ENCODE assay signal across 18 cellular contexts in genomic region chr16:70301121-70301520, GRCh38. TPM values are rescaled to one million over a fixed set of nuclear protein-coding genes. Genes with fewer than 3 reads are reported as not detected.
DNase-seq lines count a peak whose midpoint lies in the region; ATAC-seq and TF ChIP-seq lines count a peak whose summit lies in the region.
"Had no signal": no experiment of that assay in that cellular context is flagged by ENCODE, and none has a peak within 500 bp of the region (broad histone marks: within the 10 kb centered on the region; RNA-seq: fewer than 3 reads in every experiment).

No MANE protein-coding gene starts in this region.

- 80 to 92% methylated on average over 1 of the region's 1 CpG for WGBS in gastroesophageal sphincter (ENCODE audit: low coverage in 1 of 2), 2 donors

- peaks cover 10% of the 10 kb centered on the region for H3K9me3 Mint-ChIP-seq in activated naive CD4-positive, alpha-beta T cell treated with anti-CD3 and anti-CD28 coated beads, Interleukin-2, amount 50 U/mL, for 24 hours
- H3K9me3 Mint-ChIP-seq in WTC11, result peaks cover 8% of the 10 kb centered on the region; the same call in 1 of the 2 replicates
- peaks cover 3% of the 10 kb centered on the region for H3K9me3 Mint-ChIP-seq in glutamatergic neuron (ENCODE audit: unreplicated experiment)
- peaks cover 10% of the 10 kb centered on the region for H3K9me3 Mint-ChIP-seq in stimulated activated effector memory CD8-positive, alpha-beta T cell treated with anti-CD3 and anti-CD28 coated beads, Interleukin-12 subunit alpha, Interleukin-12 subunit beta, amount 100 ng/mL, for 72 hours

- in situ Hi-C loops in HAP-1 (cut with MboI; ENCODE audit: low sequenced_read_pairs), result no loop called here

- no peak for TF ChIP-seq POLR2A in gastroesophageal sphincter (IDR thresholded peaks at IDR 0.05)

- no peak overlapping the region for H3K27ac ChIP-seq in gastroesophageal sphincter
- H3K27ac ChIP-seq: coronary artery, upper lobe of right lung had no signal

- POLR2A ChIA-PET in WTC11 (lab: Charles Lee), result no interaction called here

- no peak for TF ChIP-seq EP300 in gastroesophageal sphincter (IDR thresholded peaks at IDR 0.05)

- peaks cover 0 to 27% (median 0%) of the 10 kb centered on the region in 3 donors for H3K4me1 ChIP-seq in gastroesophageal sphincter
- H3K4me1 ChIP-seq in HAP-1, result no peaks in the 10 kb centered on the region

- CTCF ChIA-PET in WTC11 (lab: Charles Lee), result no interaction called here

- peaks cover 14% of the 10 kb centered on the region for H3K36me3 Mint-ChIP-seq in activated naive CD4-positive, alpha-beta T cell treated with anti-CD3 and anti-CD28 coated beads, Interleukin-2, amount 50 U/mL, for 24 hours
- H3K36me3 Mint-ChIP-seq in WTC11 (peaks cover 18% of the 10 kb centered on the region), glutamatergic neuron (ENCODE audit: unreplicated experiment) (peaks cover 11% of the 10 kb centered on the region)
- H3K36me3 Mint-ChIP-seq in stimulated activated effector memory CD8-positive, alpha-beta T cell treated with anti-CD3 and anti-CD28 coated beads, Interleukin-12 subunit alpha, Interleukin-12 subunit beta, amount 100 ng/mL, for 72 hours, result peaks cover 54% of the 10 kb centered on the region

- H3K9me3 ChIP-seq in gastroesophageal sphincter (peaks cover 0 to 15% (median 0%) of the 10 kb centered on the region in 3 donors), HAP-1 (peaks cover 6% of the 10 kb centered on the region)

- no peak for DNase-seq in activated naive CD4-positive, alpha-beta T cell (lab: John Stamatoyannopoulos, UW)
- DNase-seq in WTC11 (ENCODE audit: low spot score) (no peak), glutamatergic neuron (no peak), DMS53 treated with DMSO at 0.1 percent for 48 hours (lab: John Stamatoyannopoulos, UW; ENCODE audit: unreplicated experiment) (no peak), HAP-1 (ENCODE audit: low spot score in 2 of 2) (no peak)
- DNase-seq in stimulated activated effector memory CD8-positive, alpha-beta T cell treated with anti-CD3 and anti-CD28 coated beads, Interleukin-12 subunit alpha, Interleukin-12 subunit beta, amount 100 ng/mL, for 72 hours (ENCODE audit: low spot score in 2 of 2), result no peak
- DNase-seq: activated effector memory CD4-positive, alpha-beta T cell treated with Interleukin-2 at 50 U/mL for 16 hours; H9; kidney glomerular epithelial cell; NCI-H1694 treated with DMSO at 0.1 percent for 48 hours; NCI-H2227 treated with DMSO at 0.1 percent for 48 hours; nucleus accumbens; right cardiac atrium; stimulated activated naive CD8-positive, alpha-beta T cell treated with anti-CD3 and anti-CD28 coated beads, Interleukin-15, Interleukin-2, amounts not matched to agents 100 U/mL and 50 U/mL, for 24 hours had no signal

- TF ChIP-seq CTCF in WTC11 (IDR thresholded peaks at IDR 0.05), result no peak
- no peak for TF ChIP-seq CTCF in glutamatergic neuron (IDR thresholded peaks at IDR 0.05; ENCODE audit: partially characterized antibody, unreplicated experiment)
- no peak for TF ChIP-seq CTCF in gastroesophageal sphincter (IDR thresholded peaks at IDR 0.05)

- no peaks in the 10 kb centered on the region for H3K27me3 Mint-ChIP-seq in activated naive CD4-positive, alpha-beta T cell treated with anti-CD3 and anti-CD28 coated beads, Interleukin-2, amount 50 U/mL, for 24 hours
- H3K27me3 Mint-ChIP-seq in WTC11 (ENCODE audit: low read depth) (no peaks in the 10 kb centered on the region), glutamatergic neuron (ENCODE audit: unreplicated experiment) (no peaks in the 10 kb centered on the region)

- H3K4me3 ChIP-seq in gastroesophageal sphincter (no peak overlapping the region), HAP-1 (no peak overlapping the region)
- H3K4me3 ChIP-seq: coronary artery, upper lobe of right lung had no signal

- ATAC-seq in WTC11 (no peak), gastroesophageal sphincter (no peak)
- ATAC-seq in stimulated activated effector memory CD8-positive, alpha-beta T cell treated with anti-CD3 and anti-CD28 coated beads, Interleukin-12 subunit alpha, Interleukin-12 subunit beta, amount 100 ng/mL, for 72 hours, result no peak
- ATAC-seq: right cardiac atrium; stimulated activated naive CD8-positive, alpha-beta T cell treated with anti-CD3 and anti-CD28 coated beads, Interleukin-15, Interleukin-2, amounts not matched to agents 100 U/mL and 50 U/mL, for 24 hours; upper lobe of right lung had no signal

- no peaks in the 10 kb centered on the region for H3K27me3 ChIP-seq in gastroesophageal sphincter
- H3K27me3 ChIP-seq in HAP-1 (ENCODE audit: low read depth), result no peaks in the 10 kb centered on the region
- H3K27me3 ChIP-seq: upper lobe of right lung had no signal

- H3K4me1 Mint-ChIP-seq in activated naive CD4-positive, alpha-beta T cell treated with anti-CD3 and anti-CD28 coated beads, Interleukin-2, amount 50 U/mL, for 24 hours, result peaks cover 50% of the 10 kb centered on the region
- H3K4me1 Mint-ChIP-seq in WTC11 (peaks cover 12% of the 10 kb centered on the region), glutamatergic neuron (ENCODE audit: low read depth, unreplicated experiment) (peaks cover 4% of the 10 kb centered on the region)
- peaks cover 47% of the 10 kb centered on the region for H3K4me1 Mint-ChIP-seq in stimulated activated effector memory CD8-positive, alpha-beta T cell treated with anti-CD3 and anti-CD28 coated beads, Interleukin-12 subunit alpha, Interleukin-12 subunit beta, amount 100 ng/mL, for 72 hours

- H3K27ac Mint-ChIP-seq in activated naive CD4-positive, alpha-beta T cell treated with anti-CD3 and anti-CD28 coated beads, Interleukin-2, amount 50 U/mL, for 24 hours, result peak overlapping the region; percentile 64
- no peak overlapping the region; the same call in 1 of the 2 replicates for H3K27ac Mint-ChIP-seq in WTC11
- H3K27ac Mint-ChIP-seq in glutamatergic neuron (ENCODE audit: unreplicated experiment), result no peak overlapping the region
- H3K27ac Mint-ChIP-seq in stimulated activated effector memory CD8-positive, alpha-beta T cell treated with anti-CD3 and anti-CD28 coated beads, Interleukin-12 subunit alpha, Interleukin-12 subunit beta, amount 100 ng/mL, for 72 hours, result peak overlapping the region; percentile 50
- H3K27ac Mint-ChIP-seq: H9 had no signal

- H3K36me3 ChIP-seq in gastroesophageal sphincter (peaks cover 0 to 19% of the 10 kb centered on the region in 2 donors), HAP-1 (replicated peaks) (no peaks in the 10 kb centered on the region)
- H3K36me3 ChIP-seq: upper lobe of right lung had no signal

- peak overlapping the region; percentile 64 for H3K4me3 Mint-ChIP-seq in activated naive CD4-positive, alpha-beta T cell treated with anti-CD3 and anti-CD28 coated beads, Interleukin-2, amount 50 U/mL, for 24 hours
- H3K4me3 Mint-ChIP-seq in WTC11 (peak overlapping the region; percentile 91), glutamatergic neuron (ENCODE audit: unreplicated experiment) (peak overlapping the region; percentile 78)
- H3K4me3 Mint-ChIP-seq in stimulated activated effector memory CD8-positive, alpha-beta T cell treated with anti-CD3 and anti-CD28 coated beads, Interleukin-12 subunit alpha, Interleukin-12 subunit beta, amount 100 ng/mL, for 72 hours, result peak overlapping the region; percentile 87

TF ChIP-seq in WTC11, 78 proteins besides CTCF, POLR2A, EP300 and RAD21 (continues in another document):
- TF ChIP-seq KAT7 (CRISPR knock-in tag; IDR thresholded peaks at IDR 0.05; ENCODE audit: borderline replicate concordance) (no peak), ZNF671 (CRISPR knock-in tag; IDR thresholded peaks at IDR 0.05) (no peak), NFYB (CRISPR knock-in tag; conservative IDR thresholded peaks at IDR 0.05; ENCODE audit: low read depth) (no peak), NR1H2 (CRISPR knock-in tag; IDR thresholded peaks at IDR 0.05) (no peak), E2F4 (CRISPR knock-in tag; IDR thresholded peaks at IDR 0.05; ENCODE audit: borderline replicate concordance, low read depth) (no peak)
- TF ChIP-seq, protein P1, sequence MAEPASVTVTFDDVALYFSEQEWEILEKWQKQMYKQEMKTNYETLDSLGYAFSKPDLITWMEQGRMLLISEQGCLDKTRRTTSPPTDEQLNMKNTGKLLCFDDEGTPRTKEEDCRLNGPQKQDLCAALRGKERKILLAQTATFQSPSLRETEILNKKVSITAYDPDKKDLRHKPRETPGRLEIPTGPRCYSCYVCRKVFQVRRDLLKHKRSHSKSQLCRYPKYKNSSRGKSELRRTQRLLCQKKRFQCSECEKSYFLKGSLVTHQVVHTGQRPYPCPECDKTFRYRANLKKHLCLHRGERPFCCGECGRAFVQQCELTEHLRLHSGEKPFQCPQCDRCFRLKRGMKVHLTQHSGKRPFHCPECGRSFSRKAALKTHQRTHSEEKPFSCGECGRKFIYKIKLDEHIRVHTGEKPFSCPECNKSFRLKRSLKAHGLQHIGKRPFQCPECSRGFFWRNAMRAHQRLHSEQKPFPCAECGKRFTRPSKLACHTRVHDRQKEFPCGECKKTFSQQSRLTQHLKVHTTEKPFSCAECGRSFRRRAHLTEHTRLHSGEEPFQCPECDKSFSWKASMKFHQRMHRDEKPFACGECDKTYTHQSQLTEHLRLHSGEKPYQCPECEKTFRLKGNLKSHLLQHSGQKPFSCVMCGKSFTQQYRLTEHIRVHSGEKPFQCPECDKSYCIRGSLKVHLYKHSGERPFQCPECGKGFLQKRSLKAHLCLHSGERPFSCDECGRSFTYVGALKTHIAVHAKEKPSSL (CRISPR knock-in tag; conservative IDR thresholded peaks at IDR 0.05), result no peak

RNA-seq across cellular contexts. Expression of gene DDX19B, which starts 2.1 kb away (rescaled TPM):
- total RNA-seq in WTC11 (2021) (34.3 to 38.4 TPM (median 36.1 TPM) in 3 replicates), glutamatergic neuron (ENCODE audit: unreplicated experiment) (50.4 TPM), gastroesophageal sphincter (10 to 100 TPM; 25.4 to 44.0 (median 30.4) TPM)

RNA-seq across cellular contexts. Expression of gene AARS1, which starts 11.8 kb away (rescaled TPM):
- total RNA-seq in WTC11 (2021) (174 to 214 TPM (median 174 TPM) in 3 replicates), glutamatergic neuron (ENCODE audit: unreplicated experiment) (179 TPM), gastroesophageal sphincter (100 to 1,000 TPM in 1 of 4 donors, 10 to 100 TPM in 3; 76.9 to 109 (median 81.6) TPM)

RNA-seq across cellular contexts. Expression of gene DDX19A, which starts 45.6 kb away (rescaled TPM):
- total RNA-seq in WTC11 (2021), result 42.0 to 47.0 TPM (median 43.7 TPM) in 3 replicates
- 33.0 TPM for total RNA-seq in glutamatergic neuron (ENCODE audit: unreplicated experiment)
- 10 to 100 TPM; 44.4 to 63.3 (median 50.7) TPM for total RNA-seq in gastroesophageal sphincter

RNA-seq across cellular contexts. Expression of gene EXOSC6, which starts 49.4 kb away (rescaled TPM):
- total RNA-seq in WTC11 (2021) (26.0 to 27.6 TPM (median 27.3 TPM) in 3 replicates), glutamatergic neuron (ENCODE audit: unreplicated experiment) (62.8 TPM), gastroesophageal sphincter (10 to 100 TPM; 23.0 to 31.1 (median 26.4) TPM)

Comparison
In these comparisons a context has a peak if more than half of its experiments do, and no peak if none do; other contexts are left out.
1. H3K27ac Mint-ChIP-seq: peak in activated naive CD4-positive, alpha-beta T cell treated with anti-CD3 and anti-CD28 coated beads, Interleukin-2, amount 50 U/mL, for 24 hours (single experiment) and stimulated activated effector memory CD8-positive, alpha-beta T cell treated with anti-CD3 and anti-CD28 coated beads, Interleukin-12 subunit alpha, Interleukin-12 subunit beta, amount 100 ng/mL, for 72 hours (single experiment); none in WTC11 (single experiment) and glutamatergic neuron (single experiment).
2. Peak in every context shown above with its lines, with median percentiles within 50 percentile points of each other: H3K4me3 Mint-ChIP-seq.